Comparison of ENCODE assay signal across 1 cellular context in the genomic region with DNA sequence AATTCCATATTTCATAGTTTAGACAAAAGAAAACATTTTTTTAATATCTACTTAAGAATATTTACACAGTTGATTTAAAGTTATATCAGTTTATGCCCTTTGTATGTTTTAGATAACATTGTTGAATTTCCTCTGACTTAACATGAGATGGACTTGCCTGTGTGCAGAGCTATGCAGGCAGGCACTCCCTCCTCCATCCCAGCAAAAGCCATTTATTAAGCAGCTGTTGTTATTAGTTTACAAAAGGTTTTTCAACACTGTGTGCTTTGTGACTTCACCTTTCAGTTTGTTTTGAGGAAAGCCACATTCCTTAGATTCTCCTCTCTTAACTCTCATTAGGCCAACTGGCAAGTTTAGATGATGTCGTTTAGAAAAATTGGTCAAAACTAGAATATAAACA.
TF ChIP-seq lines count a peak whose summit lies in the region.

No MANE protein-coding gene starts in this region.

TF ChIP-seq in GM23338, 12 proteins besides CTCF, POLR2A, EP300 and RAD21 (continued from another document):
- TF ChIP-seq, protein P1, sequence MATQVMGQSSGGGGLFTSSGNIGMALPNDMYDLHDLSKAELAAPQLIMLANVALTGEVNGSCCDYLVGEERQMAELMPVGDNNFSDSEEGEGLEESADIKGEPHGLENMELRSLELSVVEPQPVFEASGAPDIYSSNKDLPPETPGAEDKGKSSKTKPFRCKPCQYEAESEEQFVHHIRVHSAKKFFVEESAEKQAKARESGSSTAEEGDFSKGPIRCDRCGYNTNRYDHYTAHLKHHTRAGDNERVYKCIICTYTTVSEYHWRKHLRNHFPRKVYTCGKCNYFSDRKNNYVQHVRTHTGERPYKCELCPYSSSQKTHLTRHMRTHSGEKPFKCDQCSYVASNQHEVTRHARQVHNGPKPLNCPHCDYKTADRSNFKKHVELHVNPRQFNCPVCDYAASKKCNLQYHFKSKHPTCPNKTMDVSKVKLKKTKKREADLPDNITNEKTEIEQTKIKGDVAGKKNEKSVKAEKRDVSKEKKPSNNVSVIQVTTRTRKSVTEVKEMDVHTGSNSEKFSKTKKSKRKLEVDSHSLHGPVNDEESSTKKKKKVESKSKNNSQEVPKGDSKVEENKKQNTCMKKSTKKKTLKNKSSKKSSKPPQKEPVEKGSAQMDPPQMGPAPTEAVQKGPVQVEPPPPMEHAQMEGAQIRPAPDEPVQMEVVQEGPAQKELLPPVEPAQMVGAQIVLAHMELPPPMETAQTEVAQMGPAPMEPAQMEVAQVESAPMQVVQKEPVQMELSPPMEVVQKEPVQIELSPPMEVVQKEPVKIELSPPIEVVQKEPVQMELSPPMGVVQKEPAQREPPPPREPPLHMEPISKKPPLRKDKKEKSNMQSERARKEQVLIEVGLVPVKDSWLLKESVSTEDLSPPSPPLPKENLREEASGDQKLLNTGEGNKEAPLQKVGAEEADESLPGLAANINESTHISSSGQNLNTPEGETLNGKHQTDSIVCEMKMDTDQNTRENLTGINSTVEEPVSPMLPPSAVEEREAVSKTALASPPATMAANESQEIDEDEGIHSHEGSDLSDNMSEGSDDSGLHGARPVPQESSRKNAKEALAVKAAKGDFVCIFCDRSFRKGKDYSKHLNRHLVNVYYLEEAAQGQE (IDR thresholded peaks at IDR 0.05; ENCODE audit: unreplicated experiment), result no peak
- no peak for TF ChIP-seq ZNF114 (CRISPR knock-in tag; IDR thresholded peaks at IDR 0.05)
